In the genomic region with DNA sequence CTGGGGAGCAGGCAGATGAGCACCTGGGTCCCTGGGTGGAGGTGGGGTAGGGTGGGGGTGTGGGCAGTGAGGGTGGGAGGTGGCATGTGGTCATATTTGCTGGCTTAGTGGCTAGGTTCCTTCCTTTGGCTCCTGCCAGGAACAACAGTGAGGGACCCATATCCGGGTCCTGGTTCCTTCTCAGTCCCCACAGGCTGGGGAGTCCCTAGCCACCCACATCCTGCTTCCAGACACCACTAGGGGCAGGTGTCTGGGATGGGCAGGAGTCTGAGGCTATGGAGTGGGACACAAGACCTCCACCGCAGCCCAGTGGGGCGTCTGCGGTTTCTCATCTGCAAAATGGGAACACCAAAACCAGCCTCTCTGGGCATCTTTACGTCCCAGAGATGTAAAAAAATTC, we compare ENCODE assay signal across 15 cellular contexts. TPM values are rescaled to one million over a fixed set of nuclear protein-coding genes. Genes with fewer than 3 reads are reported as not detected.
DNase-seq lines count a peak whose midpoint lies in the region; ATAC-seq, FAIRE-seq and TF ChIP-seq lines count a peak whose summit lies in the region.
"Had no signal": no experiment of that assay in that cellular context is flagged by ENCODE, and none has a peak within 500 bp of the region (broad histone marks: within the 10 kb centered on the region; RNA-seq: fewer than 3 reads in every experiment).

No MANE protein-coding gene starts in this region.

- no peaks in the 10 kb centered on the region for H3K27me3 Mint-ChIP-seq in CD4-positive, alpha-beta memory T cell
- no peaks in the 10 kb centered on the region for H3K27me3 Mint-ChIP-seq in activated CD8-positive, alpha-beta T cell treated with anti-CD3 and anti-CD28 coated beads, Interleukin-2, amount 10 ng/mL, durations not matched to agents 7 days and 5 days (ENCODE audit: low read depth)
- H3K27me3 Mint-ChIP-seq: activated naive CD4-positive, alpha-beta T cell treated with anti-CD3 and anti-CD28 coated beads, Interleukin-2, amount 50 U/mL, for 24 hours; B cell had no signal

- H3K4me1 ChIP-seq in A549 (peaks cover 41% of the 10 kb centered on the region), right atrium auricular region (no peaks in the 10 kb centered on the region)
- peaks cover 51% of the 10 kb centered on the region for H3K4me1 ChIP-seq in CD4-positive, alpha-beta memory T cell (ENCODE audit: insufficient read depth, low read length)
- H3K4me1 ChIP-seq: HAP-1, lower lobe of right lung, neural progenitor cell had no signal

- H3K4me3 ChIP-seq in A549 (no peak overlapping the region), right atrium auricular region (no peak overlapping the region)
- H3K4me3 ChIP-seq in CD4-positive, alpha-beta memory T cell (ENCODE audit: low read length in 2 of 2), result no peak overlapping the region
- H3K4me3 ChIP-seq: HAP-1, lower lobe of right lung, neural progenitor cell had no signal

- H3K9me3 ChIP-seq in A549 (peaks cover 13% of the 10 kb centered on the region), right atrium auricular region (peaks cover 0 to 8% of the 10 kb centered on the region in 2 donors)
- H3K9me3 ChIP-seq in CD4-positive, alpha-beta memory T cell (ENCODE audit: control insufficient read depth in 1 of 2, low read length in 2 of 2), result no peaks in the 10 kb centered on the region
- H3K9me3 ChIP-seq: HAP-1, lower lobe of right lung had no signal

- H3K36me3 Mint-ChIP-seq in CD4-positive, alpha-beta memory T cell, result peaks cover 3 to 5% of the 10 kb centered on the region in 2 donors
- H3K36me3 Mint-ChIP-seq in activated CD8-positive, alpha-beta T cell treated with anti-CD3 and anti-CD28 coated beads, Interleukin-2, amount 10 ng/mL, durations not matched to agents 7 days and 5 days (ENCODE audit: low read depth), result peaks cover 15% of the 10 kb centered on the region
- H3K36me3 Mint-ChIP-seq: neural progenitor cell had no signal

- no peak for TF ChIP-seq EP300 in A549 (IDR thresholded peaks at IDR 0.05)

- H3K9me3 Mint-ChIP-seq in CD4-positive, alpha-beta memory T cell, result peaks cover 0 to 12% (median 7%) of the 10 kb centered on the region in 8 donors
- peaks cover 10% of the 10 kb centered on the region for H3K9me3 Mint-ChIP-seq in activated CD8-positive, alpha-beta T cell treated with anti-CD3 and anti-CD28 coated beads, Interleukin-2, amount 10 ng/mL, durations not matched to agents 7 days and 5 days (ENCODE audit: insufficient read depth)

- TF ChIP-seq RAD21 in A549 (conservative IDR thresholded peaks at IDR 0.05 in 1 of 2, IDR thresholded peaks at IDR 0.05 in 1 of 2), result no peak

- CTCF ChIA-PET in A549 (lab: Yijun Ruan, JAX), result interaction anchor here (1.0 to 2.6 kb wide), 3 partner anchors 9 to 34 kb away, joined by 6 to 22 read pairs (median 7); a partner anchor contains a TSS
- CTCF ChIA-PET in CD4-positive, alpha-beta memory T cell (lab: Charles Lee; ENCODE audit: partially characterized antibody), result interaction anchor here (1.4 to 5.3 kb wide), 3 partner anchors 11 to 35 kb away, joined by 4 to 51 read pairs (median 8); a partner anchor contains a TSS
- CTCF ChIA-PET in activated CD8-positive, alpha-beta T cell treated with anti-CD3 and anti-CD28 coated beads, Interleukin-2, amount 10 ng/mL, durations not matched to agents 7 days and 5 days (lab: Charles Lee), result interaction anchor here (1.0 to 4.9 kb wide), 3 partner anchors 11 to 35 kb away, joined by 4 to 61 read pairs (median 5); a partner anchor contains a TSS

- FAIRE-seq in A549 (lab: Jason Lieb, UNC), result no peak

- WGBS in A549 (ENCODE audit: missing lambda C conversion rate), result 90% methylated on average over 5 of the region's 5 CpGs

- DNase-seq in A549 (ENCODE audit: low read depth in 1 of 2, low spot score in 1 of 2), result no peak
- no peak for DNase-seq in CD4-positive, alpha-beta memory T cell
- no peak for DNase-seq in activated CD8-positive, alpha-beta T cell treated with anti-CD3 and anti-CD28 coated beads, Interleukin-2, amount 10 ng/mL, durations not matched to agents 7 days and 5 days
- no peak for DNase-seq in left colon
- no peak for DNase-seq in NCI-H1436 treated with DMSO at 0.1 percent for 48 hours (lab: John Stamatoyannopoulos, UW)
- DNase-seq in right atrium auricular region (ENCODE audit: low spot score), result no peak
- DNase-seq: activated CD4-positive, alpha-beta T cell treated with anti-CD3 and anti-CD28 coated beads, Interleukin-2, amount 50 U/mL, for 1 hour; DMS79 treated with DMSO at 0.1 percent for 48 hours; lower lobe of right lung had no signal

- POLR2A ChIA-PET in A549 (lab: Yijun Ruan, JAX), result interaction anchor here (1.2 kb wide), 1 partner anchor 35 kb away, joined by 5 read pairs; a partner anchor contains a TSS
- POLR2A ChIA-PET in CD4-positive, alpha-beta memory T cell (lab: Charles Lee; ENCODE audit: partially characterized antibody), result interaction anchor here (2.0 to 4.3 kb wide), 2 partner anchors 18 to 35 kb away, joined by 12 to 42 read pairs; a partner anchor contains a TSS
- POLR2A ChIA-PET in activated CD8-positive, alpha-beta T cell treated with anti-CD3 and anti-CD28 coated beads, Interleukin-2, amount 10 ng/mL, durations not matched to agents 7 days and 5 days (lab: Charles Lee), result interaction anchor here (1.3 to 4.7 kb wide), 3 partner anchors 8 to 35 kb away, joined by 3 to 29 read pairs (median 4); a partner anchor contains a TSS

- no peaks in the 10 kb centered on the region for H3K36me3 ChIP-seq in CD4-positive, alpha-beta memory T cell (ENCODE audit: insufficient read depth, low read length)
- no peaks in the 10 kb centered on the region for H3K36me3 ChIP-seq in right atrium auricular region
- H3K36me3 ChIP-seq: HAP-1, lower lobe of right lung, neural progenitor cell had no signal

- TF ChIP-seq CTCF in A549 (IDR thresholded peaks at IDR 0.05), result no peak
- TF ChIP-seq CTCF in right atrium auricular region (IDR thresholded peaks at IDR 0.05), result no peak

- peak overlapping the region in 2 of 8 donors; percentile 32 to 54 for H3K4me3 Mint-ChIP-seq in CD4-positive, alpha-beta memory T cell
- no peak overlapping the region for H3K4me3 Mint-ChIP-seq in activated CD8-positive, alpha-beta T cell treated with anti-CD3 and anti-CD28 coated beads, Interleukin-2, amount 10 ng/mL, durations not matched to agents 7 days and 5 days
- H3K4me3 Mint-ChIP-seq: activated naive CD4-positive, alpha-beta T cell treated with anti-CD3 and anti-CD28 coated beads, Interleukin-2, amount 50 U/mL, for 24 hours; B cell; neural progenitor cell had no signal

- peak overlapping the region in 5 of 7 donors; percentile 37 to 90 (median 79) for H3K27ac Mint-ChIP-seq in CD4-positive, alpha-beta memory T cell
- H3K27ac Mint-ChIP-seq in activated CD8-positive, alpha-beta T cell treated with anti-CD3 and anti-CD28 coated beads, Interleukin-2, amount 10 ng/mL, durations not matched to agents 7 days and 5 days, result peak overlapping the region; percentile 83
- H3K27ac Mint-ChIP-seq: B cell, neural progenitor cell had no signal

- intact Hi-C loops in CD4-positive, alpha-beta memory T cell (cut with micrococcal nuclease), result no loop called here
- intact Hi-C loops in left colon (cut with DNase I, micrococcal nuclease), result no loop called here

- H3K4me2 ChIP-seq in A549, result peak overlapping the region; percentile 58
- H3K4me2 ChIP-seq: neural progenitor cell had no signal

- TF ChIP-seq POLR2A in A549 (IDR thresholded peaks at IDR 0.05; ENCODE audit: low read length), result no peak

- H3K4me1 Mint-ChIP-seq in CD4-positive, alpha-beta memory T cell, result peaks cover 37 to 69% (median 55%) of the 10 kb centered on the region in 4 donors
- peaks cover 53% of the 10 kb centered on the region for H3K4me1 Mint-ChIP-seq in activated CD8-positive, alpha-beta T cell treated with anti-CD3 and anti-CD28 coated beads, Interleukin-2, amount 10 ng/mL, durations not matched to agents 7 days and 5 days (ENCODE audit: low read depth)
- H3K4me1 Mint-ChIP-seq: neural progenitor cell had no signal

- H3K27me3 ChIP-seq in CD4-positive, alpha-beta memory T cell (ENCODE audit: insufficient read depth, low read length), result no peaks in the 10 kb centered on the region
- H3K27me3 ChIP-seq in right atrium auricular region, result no peaks in the 10 kb centered on the region
- H3K27me3 ChIP-seq: neural progenitor cell had no signal

- H3K27ac ChIP-seq in A549 (peak overlapping the region; percentile 59 to 76), right atrium auricular region (no peak overlapping the region)
- peak overlapping the region; percentile 27 for H3K27ac ChIP-seq in CD4-positive, alpha-beta memory T cell (ENCODE audit: low read depth, low read length)
- H3K27ac ChIP-seq: lower lobe of right lung, neural progenitor cell had no signal

- ATAC-seq in A549 (peak; percentile 36 to 64; a peak in 4 of 6 replicates), left colon (peak; percentile 44), HG02642 (IDR thresholded peaks at IDR 0.05; ENCODE audit: poor library complexity, unreplicated experiment) (no peak)
- ATAC-seq in activated CD8-positive, alpha-beta T cell treated with anti-CD3 and anti-CD28 coated beads, Interleukin-2, amount 10 ng/mL, durations not matched to agents 7 days and 5 days, result peak; percentile 24
- ATAC-seq: sciatic nerve had no signal

TF ChIP-seq in A549, 52 proteins besides CTCF, POLR2A, EP300 and RAD21 (continues in another document):
- TF ChIP-seq KDM1A (IDR thresholded peaks at IDR 0.05; ENCODE audit: low read depth), result no peak

RNA-seq across cellular contexts. Expression of a gene that starts 0.8 kb away (rescaled TPM):
- polyA plus RNA-seq in A549 (2011; rRNA removed), result 1.4 and 2.8 TPM in 2 replicates
- 0.66 and 0.70 TPM in 2 replicates for polyA plus RNA-seq in A549 (2012; cell fraction: cytosol; rRNA removed)
- polyA plus RNA-seq in A549 (2012; cell fraction: nucleus; rRNA removed), result 3.4 and 4.9 TPM in 2 replicates
- 0.61 to 0.74 TPM (median 0.62 TPM) in 3 replicates for polyA plus RNA-seq in A549 (2017; fragmentation: RNase III; extraction: RNeasy Plus Mini Kit Qiagen cat#74134 plus additional on column Dnase treatment)
- 12.8 and 17.6 TPM in 2 replicates for polyA minus RNA-seq in A549 (2011; rRNA and poly(A)+ RNA removed)
- total RNA-seq in CD4-positive, alpha-beta memory T cell, result 10 to 100 TPM; 74.4 to 79.4 TPM
- under 1 TPM; 0.10 to 0.65 TPM for polyA plus RNA-seq in CD4-positive, alpha-beta memory T cell
- 1 to 10 TPM; 5.8 to 6.2 TPM for total RNA-seq in activated CD8-positive, alpha-beta T cell treated with anti-CD3 and anti-CD28 coated beads, Interleukin-2, amount 10 ng/mL, durations not matched to agents 7 days and 5 days
- total RNA-seq in left colon, result 1,000 to 10,000 TPM; 6,411 to 6,996 TPM
- 10 to 100 TPM in 1 of 2 donors, 1 to 10 TPM in 1; 3.6 to 45.5 TPM for total RNA-seq in right atrium auricular region

RNA-seq across cellular contexts. Expression of a gene that starts 35.7 kb away (rescaled TPM):
- polyA plus RNA-seq in A549 (2011; rRNA removed) (192 and 208 TPM in 2 replicates), A549 (2017; fragmentation: RNase III; extraction: RNeasy Plus Mini Kit Qiagen cat#74134 plus additional on column Dnase treatment) (276 to 295 TPM (median 284 TPM) in 3 replicates)
- 371 and 460 TPM in 2 replicates for polyA plus RNA-seq in A549 (2012; cell fraction: cytosol; rRNA removed)
- polyA plus RNA-seq in A549 (2012; cell fraction: nucleus; rRNA removed), result 457 and 591 TPM in 2 replicates
- polyA minus RNA-seq in A549 (2011; rRNA and poly(A)+ RNA removed), result 147 and 219 TPM in 2 replicates
- total RNA-seq in CD4-positive, alpha-beta memory T cell, result 10 to 100 TPM; 53.1 to 56.3 TPM
- polyA plus RNA-seq in CD4-positive, alpha-beta memory T cell, result 100 to 1,000 TPM in 1 of 2 donors, 10 to 100 TPM in 1; 96.4 to 135 TPM
- 100 to 1,000 TPM; 120 to 121 TPM for total RNA-seq in activated CD8-positive, alpha-beta T cell treated with anti-CD3 and anti-CD28 coated beads, Interleukin-2, amount 10 ng/mL, durations not matched to agents 7 days and 5 days
- total RNA-seq in left colon (10 to 100 TPM; 71.7 to 83.1 TPM), right atrium auricular region (10 to 100 TPM; 76.0 to 90.2 TPM)

Comparison
In these comparisons a context has a peak if more than half of its experiments do, and no peak if none do; other contexts are left out.
1. H3K27ac ChIP-seq: peak in A549 (2 of 2) and CD4-positive, alpha-beta memory T cell (single experiment); none in right atrium auricular region (0 of 2).
2. RNA of a gene that starts 0.8 kb away (total RNA-seq): 6,411 to 6,996 TPM in left colon; 74.4 to 79.4 TPM in CD4-positive, alpha-beta memory T cell, 3.6 to 45.5 TPM in right atrium auricular region and 5.8 to 6.2 TPM in activated CD8-positive, alpha-beta T cell treated with anti-CD3 and anti-CD28 coated beads, Interleukin-2, amount 10 ng/mL, durations not matched to agents 7 days and 5 days; every median in the first group is over 10 times any median in the second.